In the genomic region with DNA sequence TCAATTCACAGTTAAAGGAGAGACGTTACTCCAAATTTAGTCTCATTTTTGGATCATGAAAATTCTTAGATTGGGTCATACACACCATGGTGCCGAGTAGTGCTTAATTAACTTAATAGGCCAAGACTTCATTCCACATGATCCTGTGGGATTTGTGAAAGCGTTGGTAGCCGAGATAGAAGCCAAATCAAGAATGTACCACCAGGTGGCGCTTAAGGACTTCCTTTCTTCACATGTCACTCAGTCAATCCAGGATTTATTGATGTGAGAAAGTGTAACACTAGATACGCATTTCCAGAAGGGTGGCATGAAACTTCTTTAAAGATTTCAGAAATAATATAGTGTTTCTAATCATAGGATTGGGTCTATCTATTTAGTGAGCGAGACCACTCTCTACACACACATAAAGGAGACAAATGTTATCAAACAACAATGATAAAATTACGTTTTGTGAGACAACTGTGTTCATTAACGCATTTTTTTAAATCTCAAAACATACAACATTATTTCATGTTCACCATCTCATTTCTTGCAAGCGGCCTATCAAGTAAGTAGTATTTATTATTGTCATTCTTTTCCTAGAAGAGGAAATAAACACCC, we compare ENCODE assay signal across 8 cellular contexts.
DNase-seq lines count a peak whose midpoint lies in the region; ATAC-seq and TF ChIP-seq lines count a peak whose summit lies in the region.

No MANE protein-coding gene starts in this region.

- no peak for TF ChIP-seq POLR2A in gastrocnemius medialis (IDR thresholded peaks at IDR 0.05)

- no peak overlapping the region for H3K27ac Mint-ChIP-seq in glutamatergic neuron (ENCODE audit: unreplicated experiment)

- no peaks in the 10 kb centered on the region for H3K9me3 ChIP-seq in gastrocnemius medialis

- in situ Hi-C loops in gastrocnemius medialis (cut with MboI; ENCODE audit: low sequenced_read_pairs in 4 of 4), result no loop called here

- ATAC-seq in HG02642 (IDR thresholded peaks at IDR 0.05; ENCODE audit: poor library complexity, unreplicated experiment), result peak; percentile 79
- no peak for ATAC-seq in gastrocnemius medialis

- no peaks in the 10 kb centered on the region for H3K4me1 Mint-ChIP-seq in glutamatergic neuron (ENCODE audit: low read depth, unreplicated experiment)

- H3K4me3 Mint-ChIP-seq in glutamatergic neuron (ENCODE audit: unreplicated experiment), result no peak overlapping the region

- no peaks in the 10 kb centered on the region for H3K4me1 ChIP-seq in gastrocnemius medialis

- no peaks in the 10 kb centered on the region for H3K9me3 Mint-ChIP-seq in glutamatergic neuron (ENCODE audit: unreplicated experiment)

- peak; percentile 12 for DNase-seq in AG10803 (ENCODE audit: low read depth)
- peak; percentile 3 to 9 for DNase-seq in NCI-H187 (lab: John Stamatoyannopoulos, UW)
- peak; percentile 24 to 47 for DNase-seq in activated CD4-positive, alpha-beta T cell treated with anti-CD3 and anti-CD28 coated beads, Interleukin-2, amount 50 U/mL, for 48 hours
- peak; percentile 56 for DNase-seq in glutamatergic neuron
- DNase-seq in gastrocnemius medialis, result no peak
- no peak for DNase-seq in activated effector memory CD4-positive, alpha-beta T cell treated with Interleukin-2 at 50 U/mL for 16 hours

- H3K4me3 ChIP-seq in AG10803 (ENCODE audit: low read length) (no peak overlapping the region), gastrocnemius medialis (no peak overlapping the region)

- intact Hi-C loops in gastrocnemius medialis (cut with DNase I; ENCODE audit: low total_unique reads), result no loop called here

- no peaks in the 10 kb centered on the region for H3K36me3 Mint-ChIP-seq in glutamatergic neuron (ENCODE audit: unreplicated experiment)

- TF ChIP-seq CTCF in AG10803 (conservative IDR thresholded peaks at IDR 0.05; ENCODE audit: low read length) (peak; percentile 46), GM12872 (IDR thresholded peaks at IDR 0.05; ENCODE audit: insufficient read depth, low read depth, low read length) (peak; percentile 79), glutamatergic neuron (IDR thresholded peaks at IDR 0.05; ENCODE audit: partially characterized antibody, unreplicated experiment) (peak; percentile 81), gastrocnemius medialis (IDR thresholded peaks at IDR 0.05 in 4 of 5, conservative IDR thresholded peaks at IDR 0.05 in 1 of 5) (peak in 4 of 5 experiments; percentile 13 to 33 (median 28))

- H3K27me3 ChIP-seq in gastrocnemius medialis, result no peaks in the 10 kb centered on the region

- no peak overlapping the region for H3K27ac ChIP-seq in gastrocnemius medialis

- H3K36me3 ChIP-seq in gastrocnemius medialis, result no peaks in the 10 kb centered on the region

- H3K27me3 Mint-ChIP-seq in glutamatergic neuron (ENCODE audit: unreplicated experiment), result no peaks in the 10 kb centered on the region

Comparison
In these comparisons a context has a peak if more than half of its experiments do, and no peak if none do; other contexts are left out.
1. DNase-seq: peak in AG10803 (single experiment), NCI-H187 (2 of 2), activated CD4-positive, alpha-beta T cell treated with anti-CD3 and anti-CD28 coated beads, Interleukin-2, amount 50 U/mL, for 48 hours (2 of 2) and glutamatergic neuron (single experiment); none in gastrocnemius medialis (0 of 2) and activated effector memory CD4-positive, alpha-beta T cell treated with Interleukin-2 at 50 U/mL for 16 hours (single experiment).
2. CTCF ChIP-seq: peak in every context shown above with its lines; median percentile 81 in glutamatergic neuron; 79 in GM12872; 46 in AG10803; 28 in gastrocnemius medialis.